Comparison of ENCODE assay signal across 8 cellular contexts in genomic region chr4:40897557-40898203, GRCh38.
A peak's percentile ranks its signal among the peaks of the same experiment; 100 is the strongest.
DNase-seq lines count a peak whose midpoint lies in the region; ATAC-seq lines count a peak whose summit lies in the region.

No MANE protein-coding gene starts in this region.

- ATAC-seq in GM21737 (IDR thresholded peaks at IDR 0.05; ENCODE audit: unreplicated experiment) (peak; percentile 69), left cardiac atrium (peak; percentile 64 to 67), HG03571 (IDR thresholded peaks at IDR 0.05; ENCODE audit: unreplicated experiment) (no peak)

- peak; percentile 90 for DNase-seq in D341Med (ENCODE audit: low spot score)
- peak; percentile 72 for DNase-seq in NAMALWA (ENCODE audit: low spot score)
- DNase-seq in SW 1271 (lab: John Stamatoyannopoulos, UW): peak; percentile 16 to 47
- DNase-seq in activated naive CD8-positive, alpha-beta T cell treated with anti-CD3 and anti-CD28 coated beads, Interleukin-2, amount 50 U/mL, for 16 hours (ENCODE audit: low read depth, low spot score): peak; percentile 48
- DNase-seq in left cardiac atrium: peak; percentile 81
- peak; percentile 79 for DNase-seq in retina

- intact Hi-C loops in left cardiac atrium (cut with DNase I): loop anchor here (2.0 to 10.0 kb wide), 3 partner anchors 53 to 160 kb away; no protein-coding TSS in a partner anchor

Comparison
In these comparisons a context has a peak if more than half of its experiments do, and no peak if none do; other contexts are left out.
1. DNase-seq: peak in every context shown above with its lines; median percentile 90 in D341Med; 81 in left cardiac atrium; 79 in retina; 72 in NAMALWA; 48 in activated naive CD8-positive, alpha-beta T cell treated with anti-CD3 and anti-CD28 coated beads, Interleukin-2, amount 50 U/mL, for 16 hours; 32 in SW 1271.